In genomic region chr16:84832488-84833141, GRCh38 we compare ENCODE assay signal across 9 cellular contexts. TPM values are rescaled to one million over a fixed set of nuclear protein-coding genes. Genes with fewer than 3 reads are reported as not detected.
A peak's percentile ranks its signal among the peaks of the same experiment; 100 is the strongest.
DNase-seq lines count a peak whose midpoint lies in the region; ATAC-seq and TF ChIP-seq lines count a peak whose summit lies in the region.
"Had no signal": no experiment of that assay in that cellular context is flagged by ENCODE, and none has a peak within 500 bp of the region (broad histone marks: within the 10 kb centered on the region; RNA-seq: fewer than 3 reads in every experiment).

No MANE protein-coding gene starts in this region.

- peak overlapping the region in 1 of 2 donors; percentile 52 for H3K4me3 ChIP-seq in mucosa of rectum (ENCODE audit: low read length in 2 of 2)
- peak overlapping the region; percentile 23 for H3K4me3 ChIP-seq in upper lobe of right lung

- H3K9me3 Mint-ChIP-seq in activated CD8-positive, alpha-beta memory T cell treated with anti-CD3 and anti-CD28 coated beads, Interleukin-2, amount 10 ng/mL, durations not matched to agents 7 days and 5 days (ENCODE audit: low read depth): no peaks in the 10 kb centered on the region

- CTCF ChIA-PET in activated CD8-positive, alpha-beta memory T cell treated with anti-CD3 and anti-CD28 coated beads, Interleukin-2, amount 10 ng/mL, durations not matched to agents 7 days and 5 days (lab: Charles Lee): interaction anchor here (1.5 kb wide), 1 partner anchor 138 kb away, joined by 3 read pairs; no protein-coding TSS in a partner anchor

- peak overlapping the region; percentile 32 to 53 for H3K9ac ChIP-seq in mucosa of rectum (ENCODE audit: low read depth in 1 of 2, low read length in 2 of 2)
- H3K9ac ChIP-seq: SK-N-SH had no signal

- H3K27me3 ChIP-seq in mucosa of rectum (ENCODE audit: control insufficient read depth in 2 of 2, insufficient read depth in 2 of 2, low read length in 2 of 2) (peaks cover 0 to 7% of the 10 kb centered on the region in 2 donors), upper lobe of right lung (peaks cover 5% of the 10 kb centered on the region)

- H3K27me3 Mint-ChIP-seq in activated CD8-positive, alpha-beta memory T cell treated with anti-CD3 and anti-CD28 coated beads, Interleukin-2, amount 10 ng/mL, durations not matched to agents 7 days and 5 days: peaks cover 21% of the 10 kb centered on the region

- no peak for TF ChIP-seq CTCF in upper lobe of right lung (IDR thresholded peaks at IDR 0.05)

- H3K4me1 ChIP-seq in mucosa of rectum (ENCODE audit: control insufficient read depth in 2 of 2, insufficient read depth in 2 of 2, low read length in 2 of 2): peaks cover 5 to 15% of the 10 kb centered on the region in 2 donors
- peaks cover 19% of the 10 kb centered on the region for H3K4me1 ChIP-seq in upper lobe of right lung

- peak overlapping the region; percentile 85 to 86 for H3K27ac ChIP-seq in mucosa of rectum (ENCODE audit: low read depth in 2 of 2, low read length in 2 of 2)
- H3K27ac ChIP-seq in upper lobe of right lung: peak overlapping the region; percentile 80

- ATAC-seq in esophagus mucosa: peak; percentile 11
- peak; percentile 60 for ATAC-seq in upper lobe of right lung
- ATAC-seq in activated CD8-positive, alpha-beta memory T cell treated with anti-CD3 and anti-CD28 coated beads, Interleukin-2, amount 10 ng/mL, durations not matched to agents 7 days and 5 days: no peak

- no peaks in the 10 kb centered on the region for H3K9me3 ChIP-seq in mucosa of rectum (ENCODE audit: control insufficient read depth in 2 of 2, low read length in 2 of 2)
- no peaks in the 10 kb centered on the region for H3K9me3 ChIP-seq in upper lobe of right lung
- H3K9me3 ChIP-seq: SK-N-SH had no signal

- H3K27ac Mint-ChIP-seq in activated CD8-positive, alpha-beta memory T cell treated with anti-CD3 and anti-CD28 coated beads, Interleukin-2, amount 10 ng/mL, durations not matched to agents 7 days and 5 days: no peak overlapping the region

- no peaks in the 10 kb centered on the region for H3K36me3 Mint-ChIP-seq in activated CD8-positive, alpha-beta memory T cell treated with anti-CD3 and anti-CD28 coated beads, Interleukin-2, amount 10 ng/mL, durations not matched to agents 7 days and 5 days

- H3K4me3 Mint-ChIP-seq in activated CD8-positive, alpha-beta memory T cell treated with anti-CD3 and anti-CD28 coated beads, Interleukin-2, amount 10 ng/mL, durations not matched to agents 7 days and 5 days: no peak overlapping the region

- H3K36me3 ChIP-seq in mucosa of rectum (ENCODE audit: control insufficient read depth in 2 of 2, insufficient read depth in 2 of 2, low read length in 2 of 2): no peaks in the 10 kb centered on the region
- H3K36me3 ChIP-seq in upper lobe of right lung: no peaks in the 10 kb centered on the region

- DNase-seq in NCI-H226 (peak; percentile 78), upper lobe of right lung (peak; percentile 76), GM19238 (ENCODE audit: insufficient read length, low spot score) (no peak)
- DNase-seq in activated CD8-positive, alpha-beta memory T cell treated with anti-CD3 and anti-CD28 coated beads, Interleukin-2, amount 10 ng/mL, durations not matched to agents 7 days and 5 days: no peak
- DNase-seq in stimulated activated CD4-positive, alpha-beta T cell treated with anti-CD3 and anti-CD28 coated beads, Interleukin-15, amount 100 ng/mL, for 24 hours: no peak
- DNase-seq: NCI-H1105, SK-N-SH had no signal

- intact Hi-C loops in upper lobe of right lung (cut with DNase I): no loop called here

- no peaks in the 10 kb centered on the region for H3K4me1 Mint-ChIP-seq in activated CD8-positive, alpha-beta memory T cell treated with anti-CD3 and anti-CD28 coated beads, Interleukin-2, amount 10 ng/mL, durations not matched to agents 7 days and 5 days

RNA-seq across cellular contexts. Expression of gene CRISPLD2, which starts 12.8 kb away (rescaled TPM):
- total RNA-seq in esophagus mucosa: 6.5 TPM
- total RNA-seq in upper lobe of right lung: 61.9 TPM
- total RNA-seq in activated CD8-positive, alpha-beta memory T cell treated with anti-CD3 and anti-CD28 coated beads, Interleukin-2, amount 10 ng/mL, durations not matched to agents 7 days and 5 days: not detected

Comparison
In these comparisons a context has a peak if more than half of its experiments do, and no peak if none do; other contexts are left out.
1. DNase-seq: peak in NCI-H226 (single experiment) and upper lobe of right lung (single experiment); none in GM19238 (single experiment), activated CD8-positive, alpha-beta memory T cell treated with anti-CD3 and anti-CD28 coated beads, Interleukin-2, amount 10 ng/mL, durations not matched to agents 7 days and 5 days (single experiment) and stimulated activated CD4-positive, alpha-beta T cell treated with anti-CD3 and anti-CD28 coated beads, Interleukin-15, amount 100 ng/mL, for 24 hours (single experiment).